ENCODE assay signal across 8 cellular contexts in genomic region chr13:21297914-21298831, GRCh38.
A peak's percentile ranks its signal among the peaks of the same experiment; 100 is the strongest.
DNase-seq lines count a peak whose midpoint lies in the region; ATAC-seq lines count a peak whose summit lies in the region.

No MANE protein-coding gene starts in this region.

- POLR2A ChIA-PET in naive thymus-derived CD8-positive, alpha-beta T cell (lab: Charles Lee) = interaction anchor here (0.6 to 3.4 kb wide), 8 partner anchors 94 to 306 kb away, joined by 3 to 12 read pairs (median 6); partner anchors contain the start of genes MICU2, MRPL57, SKA3 and ZDHHC20

- H3K36me3 Mint-ChIP-seq in activated T-helper 17 cell treated with anti-CD3 and anti-CD28 coated beads, Interleukin-2, amount 50 U/mL, for 72 hours (ENCODE audit: low read depth) = no peaks in the 10 kb centered on the region
- H3K36me3 Mint-ChIP-seq in naive thymus-derived CD8-positive, alpha-beta T cell = peaks cover 0 to 5% (median under 1%) of the 10 kb centered on the region in 3 donors
- peaks cover 3% of the 10 kb centered on the region in 2 donors for H3K36me3 Mint-ChIP-seq in stimulated activated naive B cell treated with anti-CD40 and anti-IgM and Interleukin-4, amounts not matched to agents 10 μg/mL and 1 μg/mL and 100 μg/mL, for 72 hours

- ATAC-seq in activated T-helper 17 cell treated with anti-CD3 and anti-CD28 coated beads, Interleukin-2, amount 50 U/mL, for 72 hours (replicated peaks) = peak; percentile 94
- peak; percentile 86 to 95 for ATAC-seq in naive thymus-derived CD8-positive, alpha-beta T cell
- peak; percentile 95 to 96 for ATAC-seq in stimulated activated naive B cell treated with anti-CD40 and anti-IgM and Interleukin-4, amounts not matched to agents 10 μg/mL and 1 μg/mL and 100 μg/mL, for 72 hours (replicated peaks)

- H3K4me3 ChIP-seq in GM23248 (peak overlapping the region; percentile 87), Karpas-422 (ENCODE audit: low read length) (peak overlapping the region; percentile 70)

- peaks cover 20% of the 10 kb centered on the region for H3K4me1 Mint-ChIP-seq in activated T-helper 17 cell treated with anti-CD3 and anti-CD28 coated beads, Interleukin-2, amount 50 U/mL, for 72 hours
- H3K4me1 Mint-ChIP-seq in naive thymus-derived CD8-positive, alpha-beta T cell = peaks cover 13 to 27% (median 22%) of the 10 kb centered on the region in 4 donors
- H3K4me1 Mint-ChIP-seq in stimulated activated naive B cell treated with anti-CD40 and anti-IgM and Interleukin-4, amounts not matched to agents 10 μg/mL and 1 μg/mL and 100 μg/mL, for 72 hours = peaks cover 13 to 23% of the 10 kb centered on the region in 2 donors

- no peaks in the 10 kb centered on the region for H3K9me2 ChIP-seq in GM23248 (ENCODE audit: insufficient read depth)
- H3K9me2 ChIP-seq in Karpas-422 (replicated peaks; ENCODE audit: insufficient read depth, low read length) = no peaks in the 10 kb centered on the region

- H3K36me3 ChIP-seq in GM23248 (ENCODE audit: low read depth) = no peaks in the 10 kb centered on the region
- H3K36me3 ChIP-seq in Karpas-422 (ENCODE audit: insufficient read depth, low read length) = peaks cover 1% of the 10 kb centered on the region; the same call in 1 of the 2 replicates

- no peaks in the 10 kb centered on the region for H3K27me3 Mint-ChIP-seq in activated T-helper 17 cell treated with anti-CD3 and anti-CD28 coated beads, Interleukin-2, amount 50 U/mL, for 72 hours
- H3K27me3 Mint-ChIP-seq in naive thymus-derived CD8-positive, alpha-beta T cell = no peaks in the 10 kb centered on the region
- H3K27me3 Mint-ChIP-seq in stimulated activated naive B cell treated with anti-CD40 and anti-IgM and Interleukin-4, amounts not matched to agents 10 μg/mL and 1 μg/mL and 100 μg/mL, for 72 hours = no peaks in the 10 kb centered on the region

- 1 to 2% methylated on average over 74 of the region's 74 CpGs for WGBS in GM23248 (ENCODE audit: low coverage in 1 of 2, low lambda C conversion rate in 2 of 2, missing lambda C conversion rate in 2 of 2), 2 experiments

- in situ Hi-C loops in GM23248 (cut with MboI) = no loop called here

- H3K9me3 ChIP-seq in GM23248 (ENCODE audit: low read depth) (no peaks in the 10 kb centered on the region), Karpas-422 (ENCODE audit: low read length) (no peaks in the 10 kb centered on the region)

- peak; percentile 87 for DNase-seq in EH (ENCODE audit: low read depth)
- DNase-seq in GM23248 = peak; percentile 98
- peak; percentile 97 for DNase-seq in Karpas-422
- peak; percentile 94 for DNase-seq in RKO (ENCODE audit: low spot score)
- peak; percentile 85 for DNase-seq in fibroblast of peridontal ligament (ENCODE audit: extremely low read depth)
- peak; percentile 78 to 91 (median 84) for DNase-seq in naive thymus-derived CD8-positive, alpha-beta T cell
- peak; percentile 81 for DNase-seq in stimulated activated naive B cell treated with anti-CD40 and anti-IgM and Interleukin-4, amounts not matched to agents 10 μg/mL and 1 μg/mL and 100 μg/mL, for 72 hours

- peak overlapping the region; percentile 94 for H2AFZ ChIP-seq in GM23248
- H2AFZ ChIP-seq in Karpas-422 (ENCODE audit: low read length) = peak overlapping the region; percentile 98

- H3K4me1 ChIP-seq in GM23248 (ENCODE audit: insufficient read depth) (peaks cover 6% of the 10 kb centered on the region), Karpas-422 (ENCODE audit: low read length) (peaks cover 33% of the 10 kb centered on the region)

- peak overlapping the region; percentile 91 for H3K27ac Mint-ChIP-seq in activated T-helper 17 cell treated with anti-CD3 and anti-CD28 coated beads, Interleukin-2, amount 50 U/mL, for 72 hours
- H3K27ac Mint-ChIP-seq in naive thymus-derived CD8-positive, alpha-beta T cell = peak overlapping the region; percentile 35 to 95 (median 87)
- H3K27ac Mint-ChIP-seq in stimulated activated naive B cell treated with anti-CD40 and anti-IgM and Interleukin-4, amounts not matched to agents 10 μg/mL and 1 μg/mL and 100 μg/mL, for 72 hours = peak overlapping the region; percentile 85

- peaks cover 14% of the 10 kb centered on the region for H3F3A ChIP-seq in GM23248 (ENCODE audit: insufficient read depth)

- peak overlapping the region; percentile 90 for H3K4me3 Mint-ChIP-seq in activated T-helper 17 cell treated with anti-CD3 and anti-CD28 coated beads, Interleukin-2, amount 50 U/mL, for 72 hours
- peak overlapping the region; percentile 82 to 95 (median 89) for H3K4me3 Mint-ChIP-seq in naive thymus-derived CD8-positive, alpha-beta T cell
- H3K4me3 Mint-ChIP-seq in stimulated activated naive B cell treated with anti-CD40 and anti-IgM and Interleukin-4, amounts not matched to agents 10 μg/mL and 1 μg/mL and 100 μg/mL, for 72 hours = peak overlapping the region; percentile 90 to 92

- peaks cover 30% of the 10 kb centered on the region for H3K79me2 ChIP-seq in GM23248 (ENCODE audit: insufficient read depth)
- H3K79me2 ChIP-seq in Karpas-422 (ENCODE audit: low read length) = peaks cover 46% of the 10 kb centered on the region

- peak overlapping the region; percentile 81 for H3K9ac ChIP-seq in GM23248
- peak overlapping the region; percentile 73 for H3K9ac ChIP-seq in Karpas-422 (ENCODE audit: low read length)

- H4K20me1 ChIP-seq in GM23248 (ENCODE audit: insufficient read depth) (no peaks in the 10 kb centered on the region), Karpas-422 (ENCODE audit: insufficient read depth, low read depth, low read length) (no peaks in the 10 kb centered on the region)

- peak overlapping the region; percentile 84 for H3K4me2 ChIP-seq in GM23248 (ENCODE audit: unreplicated experiment)
- peak overlapping the region; percentile 82 for H3K4me2 ChIP-seq in Karpas-422 (ENCODE audit: low read depth, low read length, poor library complexity, severe bottlenecking)

- H3K27ac ChIP-seq in GM23248 (peak overlapping the region; percentile 64), Karpas-422 (ENCODE audit: low read length) (peak overlapping the region; percentile 32; the same call in 1 of the 2 replicates)

- H3K9me3 Mint-ChIP-seq in activated T-helper 17 cell treated with anti-CD3 and anti-CD28 coated beads, Interleukin-2, amount 50 U/mL, for 72 hours = no peaks in the 10 kb centered on the region
- H3K9me3 Mint-ChIP-seq in naive thymus-derived CD8-positive, alpha-beta T cell = no peaks in the 10 kb centered on the region
- H3K9me3 Mint-ChIP-seq in stimulated activated naive B cell treated with anti-CD40 and anti-IgM and Interleukin-4, amounts not matched to agents 10 μg/mL and 1 μg/mL and 100 μg/mL, for 72 hours = no peaks in the 10 kb centered on the region

- no peaks in the 10 kb centered on the region for H3K27me3 ChIP-seq in GM23248 (replicated peaks; ENCODE audit: insufficient read depth)
- H3K27me3 ChIP-seq in Karpas-422 (ENCODE audit: low read length) = no peaks in the 10 kb centered on the region

Comparison
In these comparisons a context has a peak if more than half of its experiments do, and no peak if none do; other contexts are left out.
1. Peak in every context shown above with its lines: DNase-seq, ATAC-seq, H3K4me3 ChIP-seq and H3K27ac ChIP-seq.